Comparison of ENCODE assay signal across 8 cellular contexts in genomic region chr2:111117666-111118454, GRCh38. TPM values are rescaled to one million over a fixed set of nuclear protein-coding genes. Genes with fewer than 3 reads are reported as not detected.
DNase-seq lines count a peak whose midpoint lies in the region; ATAC-seq and TF ChIP-seq lines count a peak whose summit lies in the region.

No MANE protein-coding gene starts in this region.

- DNase-seq in NCI-H2227 (lab: John Stamatoyannopoulos, UW; ENCODE audit: unreplicated experiment) (peak; percentile 25), NCI-H2227 treated with DMSO at 0.1 percent for 48 hours (lab: John Stamatoyannopoulos, UW) (no peak), WTC11 (ENCODE audit: low spot score) (peak; percentile 23), epithelial cell of esophagus (ENCODE audit: low read depth) (peak; percentile 93), testis (no peak), C1 segment of cervical spinal cord (lab: John Stamatoyannopoulos, UW) (no peak), KG1 (lab: John Stamatoyannopoulos, UW) (no peak)

- H3K4me3 Mint-ChIP-seq in WTC11 = peak overlapping the region; percentile 71

- H3K4me1 Mint-ChIP-seq in WTC11 = peaks cover 33% of the 10 kb centered on the region

- no peaks in the 10 kb centered on the region for H3K36me3 ChIP-seq in muscle layer of colon (ENCODE audit: insufficient read depth, low read length)
- no peaks in the 10 kb centered on the region for H3K36me3 ChIP-seq in testis (ENCODE audit: low read depth, missing control alignments)

- POLR2A ChIA-PET in WTC11 (lab: Charles Lee) = no interaction called here

- no peak for TF ChIP-seq POLR2A in testis (IDR thresholded peaks at IDR 0.05)

- no peaks in the 10 kb centered on the region for H3K36me3 Mint-ChIP-seq in WTC11

- H3K9me3 ChIP-seq in muscle layer of colon (ENCODE audit: low read length) (no peaks in the 10 kb centered on the region), testis (no peaks in the 10 kb centered on the region)

- peaks cover 54% of the 10 kb centered on the region for H3K27me3 Mint-ChIP-seq in WTC11 (ENCODE audit: low read depth)

- no peak for ATAC-seq in WTC11

- 8 to 19% methylated on average over 30 to 58 of the region's 58 CpGs for WGBS in testis, 2 donors

- intact Hi-C loops in testis (cut with DNase I; ENCODE audit: low total_unique reads) = no loop called here

- H3K27ac ChIP-seq in muscle layer of colon (ENCODE audit: low read depth, low read length) (no peak overlapping the region), testis (no peak overlapping the region)

- TF ChIP-seq CTCF in WTC11 (IDR thresholded peaks at IDR 0.05) = no peak
- TF ChIP-seq CTCF in epithelial cell of esophagus (IDR thresholded peaks at IDR 0.05; ENCODE audit: insufficient read depth, low read depth, low read length, missing control alignments) = no peak
- no peak for TF ChIP-seq CTCF in testis (IDR thresholded peaks at IDR 0.05)

- peaks cover 25 to 47% of the 10 kb centered on the region in 2 donors for H3K27me3 ChIP-seq in muscle layer of colon (ENCODE audit: control insufficient read depth in 1 of 2, insufficient read depth in 2 of 2, low read length in 2 of 2)
- no peaks in the 10 kb centered on the region for H3K27me3 ChIP-seq in testis

- H3K27ac Mint-ChIP-seq in WTC11 = no peak overlapping the region

- CTCF ChIA-PET in WTC11 (lab: Charles Lee) = interaction anchor here (0.5 to 2.0 kb wide), 16 partner anchors 8 to 589 kb away, joined by 3 to 6 read pairs (median 3); no protein-coding TSS in a partner anchor

- H3K4me1 ChIP-seq in muscle layer of colon (ENCODE audit: insufficient read depth, low read length) (peaks cover 26% of the 10 kb centered on the region), testis (peaks cover 6% of the 10 kb centered on the region)

- peak overlapping the region; percentile 51 for H3K4me3 ChIP-seq in epithelial cell of esophagus (ENCODE audit: low read length)
- H3K4me3 ChIP-seq in muscle layer of colon (ENCODE audit: low read depth in 1 of 2, low read length in 2 of 2) = peak overlapping the region; percentile 25 to 65
- H3K4me3 ChIP-seq in testis = peak overlapping the region; percentile 25 to 77

- no peak overlapping the region for H3K9ac ChIP-seq in muscle layer of colon (ENCODE audit: low read length)

- H3K9me3 Mint-ChIP-seq in WTC11 = no peaks in the 10 kb centered on the region

TF ChIP-seq in WTC11, 78 proteins besides CTCF, POLR2A, EP300 and RAD21 (continues in another document):
- TF ChIP-seq, protein P1, sequence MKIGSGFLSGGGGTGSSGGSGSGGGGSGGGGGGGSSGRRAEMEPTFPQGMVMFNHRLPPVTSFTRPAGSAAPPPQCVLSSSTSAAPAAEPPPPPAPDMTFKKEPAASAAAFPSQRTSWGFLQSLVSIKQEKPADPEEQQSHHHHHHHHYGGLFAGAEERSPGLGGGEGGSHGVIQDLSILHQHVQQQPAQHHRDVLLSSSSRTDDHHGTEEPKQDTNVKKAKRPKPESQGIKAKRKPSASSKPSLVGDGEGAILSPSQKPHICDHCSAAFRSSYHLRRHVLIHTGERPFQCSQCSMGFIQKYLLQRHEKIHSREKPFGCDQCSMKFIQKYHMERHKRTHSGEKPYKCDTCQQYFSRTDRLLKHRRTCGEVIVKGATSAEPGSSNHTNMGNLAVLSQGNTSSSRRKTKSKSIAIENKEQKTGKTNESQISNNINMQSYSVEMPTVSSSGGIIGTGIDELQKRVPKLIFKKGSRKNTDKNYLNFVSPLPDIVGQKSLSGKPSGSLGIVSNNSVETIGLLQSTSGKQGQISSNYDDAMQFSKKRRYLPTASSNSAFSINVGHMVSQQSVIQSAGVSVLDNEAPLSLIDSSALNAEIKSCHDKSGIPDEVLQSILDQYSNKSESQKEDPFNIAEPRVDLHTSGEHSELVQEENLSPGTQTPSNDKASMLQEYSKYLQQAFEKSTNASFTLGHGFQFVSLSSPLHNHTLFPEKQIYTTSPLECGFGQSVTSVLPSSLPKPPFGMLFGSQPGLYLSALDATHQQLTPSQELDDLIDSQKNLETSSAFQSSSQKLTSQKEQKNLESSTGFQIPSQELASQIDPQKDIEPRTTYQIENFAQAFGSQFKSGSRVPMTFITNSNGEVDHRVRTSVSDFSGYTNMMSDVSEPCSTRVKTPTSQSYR (CRISPR knock-in tag; IDR thresholded peaks at IDR 0.05) = 0 out of 2 replicates have a peak, but pooled peaks have one; percentile 43
- 0 out of 2 replicates have a peak, but pooled peaks have one; percentile 17 for TF ChIP-seq MYBL2 (CRISPR knock-in tag; IDR thresholded peaks at IDR 0.05)
- no peak for TF ChIP-seq MXD4 (CRISPR knock-in tag; IDR thresholded peaks at IDR 0.05; ENCODE audit: borderline replicate concordance)
- TF ChIP-seq SMAD4 (CRISPR knock-in tag; IDR thresholded peaks at IDR 0.05) = no peak
- TF ChIP-seq ZBTB21 (CRISPR knock-in tag; IDR thresholded peaks at IDR 0.05; ENCODE audit: borderline replicate concordance) = no peak
- no peak for TF ChIP-seq PRRX2 (CRISPR knock-in tag; IDR thresholded peaks at IDR 0.05)
- TF ChIP-seq ARID4B (CRISPR knock-in tag; IDR thresholded peaks at IDR 0.05; ENCODE audit: borderline replicate concordance) = 0 out of 2 replicates have a peak, but pooled peaks have one; percentile 35
- no peak for TF ChIP-seq GABPB1 (CRISPR knock-in tag; IDR thresholded peaks at IDR 0.05)
- TF ChIP-seq, protein P2, sequence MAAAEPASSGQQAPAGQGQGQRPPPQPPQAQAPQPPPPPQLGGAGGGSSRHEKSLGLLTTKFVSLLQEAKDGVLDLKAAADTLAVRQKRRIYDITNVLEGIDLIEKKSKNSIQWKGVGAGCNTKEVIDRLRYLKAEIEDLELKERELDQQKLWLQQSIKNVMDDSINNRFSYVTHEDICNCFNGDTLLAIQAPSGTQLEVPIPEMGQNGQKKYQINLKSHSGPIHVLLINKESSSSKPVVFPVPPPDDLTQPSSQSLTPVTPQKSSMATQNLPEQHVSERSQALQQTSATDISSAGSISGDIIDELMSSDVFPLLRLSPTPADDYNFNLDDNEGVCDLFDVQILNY (CRISPR knock-in tag; IDR thresholded peaks at IDR 0.05) = no peak
- TF ChIP-seq SMAD3 (CRISPR knock-in tag; IDR thresholded peaks at IDR 0.05; ENCODE audit: borderline replicate concordance) = no peak
- TF ChIP-seq ZNF423 (CRISPR knock-in tag; IDR thresholded peaks at IDR 0.05) = peak; percentile 95
- TF ChIP-seq, protein P3, sequence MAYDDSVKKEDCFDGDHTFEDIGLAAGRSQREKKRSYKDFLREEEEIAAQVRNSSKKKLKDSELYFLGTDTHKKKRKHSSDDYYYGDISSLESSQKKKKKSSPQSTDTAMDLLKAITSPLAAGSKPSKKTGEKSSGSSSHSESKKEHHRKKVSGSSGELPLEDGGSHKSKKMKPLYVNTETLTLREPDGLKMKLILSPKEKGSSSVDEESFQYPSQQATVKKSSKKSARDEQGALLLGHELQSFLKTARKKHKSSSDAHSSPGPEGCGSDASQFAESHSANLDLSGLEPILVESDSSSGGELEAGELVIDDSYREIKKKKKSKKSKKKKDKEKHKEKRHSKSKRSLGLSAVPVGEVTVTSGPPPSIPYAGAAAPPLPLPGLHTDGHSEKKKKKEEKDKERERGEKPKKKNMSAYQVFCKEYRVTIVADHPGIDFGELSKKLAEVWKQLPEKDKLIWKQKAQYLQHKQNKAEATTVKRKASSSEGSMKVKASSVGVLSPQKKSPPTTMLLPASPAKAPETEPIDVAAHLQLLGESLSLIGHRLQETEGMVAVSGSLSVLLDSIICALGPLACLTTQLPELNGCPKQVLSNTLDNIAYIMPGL (CRISPR knock-in tag; IDR thresholded peaks at IDR 0.05) = peak; percentile 64
- TF ChIP-seq NR3C1 (CRISPR knock-in tag; conservative IDR thresholded peaks at IDR 0.05; ENCODE audit: low read depth) = no peak
- no peak for TF ChIP-seq GTF2I (CRISPR knock-in tag; conservative IDR thresholded peaks at IDR 0.05)
- no peak for TF ChIP-seq ZMAT4 (CRISPR knock-in tag; IDR thresholded peaks at IDR 0.05)
- TF ChIP-seq ZNF232 (CRISPR knock-in tag; IDR thresholded peaks at IDR 0.05) = no peak

RNA-seq across cellular contexts. Expression of gene BCL2L11, which starts 2.9 kb away (rescaled TPM):
- total RNA-seq in WTC11 (2021) (19.3 to 20.8 TPM (median 20.7 TPM) in 3 replicates), testis (10 to 100 TPM; 29.3 to 41.7 TPM)
- polyA plus RNA-seq in testis (ENCODE audit: insufficient read depth, low read depth, low replicate concordance) = 26.4 TPM

Comparison
In these comparisons a context has a peak if more than half of its experiments do, and no peak if none do; other contexts are left out.
1. DNase-seq: peak in NCI-H2227 (single experiment), WTC11 (single experiment) and epithelial cell of esophagus (single experiment); none in NCI-H2227 treated with DMSO at 0.1 percent for 48 hours (single experiment), testis (single experiment), C1 segment of cervical spinal cord (0 of 14) and KG1 (single experiment).
2. Peak in every context shown above with its lines, with median percentiles within 50 percentile points of each other: H3K4me3 ChIP-seq.